Comparison of ENCODE assay signal across 8 cellular contexts in genomic region chr10:91389636-91390512, GRCh38. TPM values are rescaled to one million over a fixed set of nuclear protein-coding genes. Genes with fewer than 3 reads are reported as not detected.
DNase-seq lines count a peak whose midpoint lies in the region; ATAC-seq and TF ChIP-seq lines count a peak whose summit lies in the region.

No MANE protein-coding gene starts in this region.

- no peaks in the 10 kb centered on the region for H3K9me3 ChIP-seq in Peyer's patch

- ATAC-seq in activated CD8-positive, alpha-beta memory T cell treated with anti-CD3 and anti-CD28 coated beads, Interleukin-2, amount 10 ng/mL, durations not matched to agents 7 days and 5 days: peak; percentile 94
- ATAC-seq in GM21723 (IDR thresholded peaks at IDR 0.05; ENCODE audit: unreplicated experiment): peak; percentile 97

- H3K27me3 ChIP-seq in Peyer's patch: no peaks in the 10 kb centered on the region

- TF ChIP-seq POLR2A in Peyer's patch (IDR thresholded peaks at IDR 0.05): no peak

- H3K27me3 Mint-ChIP-seq in activated CD8-positive, alpha-beta memory T cell treated with anti-CD3 and anti-CD28 coated beads, Interleukin-2, amount 10 ng/mL, durations not matched to agents 7 days and 5 days: peaks cover 22% of the 10 kb centered on the region

- DNase-seq in activated CD8-positive, alpha-beta memory T cell treated with anti-CD3 and anti-CD28 coated beads, Interleukin-2, amount 10 ng/mL, durations not matched to agents 7 days and 5 days: no peak
- DNase-seq in activated CD8-positive, alpha-beta memory T cell treated with anti-CD3 and anti-CD28 coated beads, Interleukin-2, amount 50 U/mL, for 48 hours: no peak
- DNase-seq in KBM-7 (peak; percentile 46), Peyer's patch (no peak), midbrain (lab: John Stamatoyannopoulos, UW) (peak; percentile 63)
- DNase-seq in effector CD4-positive, alpha-beta T cell: peak; percentile 15
- DNase-seq in stimulated activated CD4-positive, alpha-beta T cell treated with anti-CD3 and anti-CD28 coated beads, Interleukin-12 subunit alpha, Interleukin-12 subunit beta, amount 100 ng/mL, for 4 hours: no peak

- H3K27ac Mint-ChIP-seq in activated CD8-positive, alpha-beta memory T cell treated with anti-CD3 and anti-CD28 coated beads, Interleukin-2, amount 10 ng/mL, durations not matched to agents 7 days and 5 days: peak overlapping the region; percentile 52

- no peak overlapping the region for H3K27ac ChIP-seq in Peyer's patch

- TF ChIP-seq CTCF in Peyer's patch (IDR thresholded peaks at IDR 0.05): peak; percentile 61 to 74 (median 70)

- H3K4me3 ChIP-seq in Peyer's patch: no peak overlapping the region

- no peaks in the 10 kb centered on the region for H3K9me3 Mint-ChIP-seq in activated CD8-positive, alpha-beta memory T cell treated with anti-CD3 and anti-CD28 coated beads, Interleukin-2, amount 10 ng/mL, durations not matched to agents 7 days and 5 days (ENCODE audit: low read depth)

- H3K4me1 Mint-ChIP-seq in activated CD8-positive, alpha-beta memory T cell treated with anti-CD3 and anti-CD28 coated beads, Interleukin-2, amount 10 ng/mL, durations not matched to agents 7 days and 5 days: peaks cover 3% of the 10 kb centered on the region

- H3K4me1 ChIP-seq in Peyer's patch: peaks cover 0 to 9% (median 0%) of the 10 kb centered on the region in 4 donors

- in situ Hi-C loops in KBM-7 (cut with MboI; ENCODE audit: low pct_unique_long_range_greater_than_20kb, low sequenced_read_pairs): no loop called here

- no peaks in the 10 kb centered on the region for H3K36me3 ChIP-seq in Peyer's patch

- H3K36me3 Mint-ChIP-seq in activated CD8-positive, alpha-beta memory T cell treated with anti-CD3 and anti-CD28 coated beads, Interleukin-2, amount 10 ng/mL, durations not matched to agents 7 days and 5 days: no peaks in the 10 kb centered on the region

- H3K4me3 Mint-ChIP-seq in activated CD8-positive, alpha-beta memory T cell treated with anti-CD3 and anti-CD28 coated beads, Interleukin-2, amount 10 ng/mL, durations not matched to agents 7 days and 5 days: no peak overlapping the region

- CTCF ChIA-PET in activated CD8-positive, alpha-beta memory T cell treated with anti-CD3 and anti-CD28 coated beads, Interleukin-2, amount 10 ng/mL, durations not matched to agents 7 days and 5 days (lab: Charles Lee): interaction anchor here (0.6 to 2.6 kb wide), 9 partner anchors 9 to 245 kb away, joined by 3 to 21 read pairs (median 5); no protein-coding TSS in a partner anchor

RNA-seq across cellular contexts. Expression of gene HECTD2, which starts 20.3 kb away (rescaled TPM):
- total RNA-seq in activated CD8-positive, alpha-beta memory T cell treated with anti-CD3 and anti-CD28 coated beads, Interleukin-2, amount 10 ng/mL, durations not matched to agents 7 days and 5 days: 1 to 10 TPM; 3.8 to 6.8 TPM
- 10 to 100 TPM in 1 of 4 donors, 1 to 10 TPM in 3; 4.4 to 18.2 (median 5.5) TPM for total RNA-seq in Peyer's patch

Comparison
In these comparisons a context has a peak if more than half of its experiments do, and no peak if none do; other contexts are left out.
1. DNase-seq: peak in KBM-7 (single experiment), effector CD4-positive, alpha-beta T cell (single experiment) and midbrain (single experiment); none in activated CD8-positive, alpha-beta memory T cell treated with anti-CD3 and anti-CD28 coated beads, Interleukin-2, amount 10 ng/mL, durations not matched to agents 7 days and 5 days (single experiment), activated CD8-positive, alpha-beta memory T cell treated with anti-CD3 and anti-CD28 coated beads, Interleukin-2, amount 50 U/mL, for 48 hours (single experiment), Peyer's patch (0 of 3) and stimulated activated CD4-positive, alpha-beta T cell treated with anti-CD3 and anti-CD28 coated beads, Interleukin-12 subunit alpha, Interleukin-12 subunit beta, amount 100 ng/mL, for 4 hours (single experiment).